In genomic region chr21:14737922-14738321, GRCh38 we compare ENCODE assay signal across 8 cellular contexts.
DNase-seq lines count a peak whose midpoint lies in the region; ATAC-seq and TF ChIP-seq lines count a peak whose summit lies in the region.

No MANE protein-coding gene starts in this region.

- no peaks in the 10 kb centered on the region for H3K36me3 ChIP-seq in SK-N-MC (ENCODE audit: insufficient read depth, low read length)
- no peaks in the 10 kb centered on the region for H3K36me3 ChIP-seq in lower lobe of right lung
- no peaks in the 10 kb centered on the region for H3K36me3 ChIP-seq in tibial artery

- DNase-seq in activated T-cell treated with anti-CD3 and anti-CD28 coated beads for 1 hour (ENCODE audit: low read depth): peak; percentile 11
- DNase-seq in activated T-cell treated with anti-CD3 and anti-CD28 coated beads, Interleukin-2, amount 50 U/mL, for 1 hour: no peak
- DNase-seq in HuH-7 (ENCODE audit: low spot score): peak; percentile 6
- DNase-seq in SK-N-MC (ENCODE audit: low read depth, low spot score): peak; percentile 45
- DNase-seq in central memory CD4-positive, alpha-beta T cell: peak; percentile 60
- no peak for DNase-seq in lower lobe of right lung
- DNase-seq in tibial artery: no peak

- no peaks in the 10 kb centered on the region for H3K27me3 ChIP-seq in lower lobe of right lung (ENCODE audit: low read depth)
- H3K27me3 ChIP-seq in tibial artery: no peaks in the 10 kb centered on the region

- H3K4me1 ChIP-seq in lower lobe of right lung (no peaks in the 10 kb centered on the region), tibial artery (no peaks in the 10 kb centered on the region)

- TF ChIP-seq CTCF in lower lobe of right lung (IDR thresholded peaks at IDR 0.05) (peak; percentile 63), tibial artery (IDR thresholded peaks at IDR 0.05) (peak; percentile 16 to 33)

- H3K9me3 ChIP-seq in SK-N-MC (ENCODE audit: low read depth, low read length): no peaks in the 10 kb centered on the region
- no peaks in the 10 kb centered on the region for H3K9me3 ChIP-seq in lower lobe of right lung
- no peaks in the 10 kb centered on the region for H3K9me3 ChIP-seq in tibial artery

- H3K9ac ChIP-seq in SK-N-MC (ENCODE audit: insufficient read length): no peak overlapping the region

- H3K27ac ChIP-seq in SK-N-MC (no peak overlapping the region), lower lobe of right lung (no peak overlapping the region), tibial artery (no peak overlapping the region)

- no peak overlapping the region for H3K4me3 ChIP-seq in SK-N-MC
- H3K4me3 ChIP-seq in lower lobe of right lung: no peak overlapping the region
- no peak overlapping the region for H3K4me3 ChIP-seq in tibial artery

- ATAC-seq in lower lobe of right lung (peak; percentile 87), GM21367 (IDR thresholded peaks at IDR 0.05; ENCODE audit: unreplicated experiment) (no peak)

- intact Hi-C loops in lower lobe of right lung (cut with DNase I) (no loop called here), tibial artery (cut with DNase I; ENCODE audit: low total_unique reads) (no loop called here)

Comparison
In these comparisons a context has a peak if more than half of its experiments do, and no peak if none do; other contexts are left out.
1. DNase-seq: peak in activated T-cell treated with anti-CD3 and anti-CD28 coated beads for 1 hour (single experiment), HuH-7 (single experiment), SK-N-MC (single experiment) and central memory CD4-positive, alpha-beta T cell (single experiment); none in activated T-cell treated with anti-CD3 and anti-CD28 coated beads, Interleukin-2, amount 50 U/mL, for 1 hour (single experiment), lower lobe of right lung (single experiment) and tibial artery (0 of 2).